1 cellular context compared by ENCODE assay signal in genomic region chr6:50849016-50849748, GRCh38.
TF ChIP-seq lines count a peak whose summit lies in the region.

No MANE protein-coding gene starts in this region.

TF ChIP-seq in HepG2, 621 proteins besides CTCF, POLR2A, EP300 and RAD21:
- TF ChIP-seq IRF2 (CRISPR knock-in tag; IDR thresholded peaks at IDR 0.05) (no peak), TIGD3 (CRISPR knock-in tag; IDR thresholded peaks at IDR 0.05; ENCODE audit: borderline replicate concordance) (no peak), TOPORS (CRISPR knock-in tag; IDR thresholded peaks at IDR 0.05) (no peak), JUND (CRISPR knock-in tag; IDR thresholded peaks at IDR 0.05) (no peak), ZNF790 (CRISPR knock-in tag; IDR thresholded peaks at IDR 0.05; ENCODE audit: borderline replicate concordance) (no peak), CREB3 (CRISPR knock-in tag; IDR thresholded peaks at IDR 0.05) (no peak), KDM3A (CRISPR knock-in tag; IDR thresholded peaks at IDR 0.05; ENCODE audit: low read depth) (no peak), ZC3H13 (CRISPR knock-in tag; IDR thresholded peaks at IDR 0.05) (no peak), ATF7-NPFF (CRISPR knock-in tag; IDR thresholded peaks at IDR 0.05; ENCODE audit: low read depth) (no peak)
TF ChIP-seq in HepG2: peak in this region for 0.
